In the genomic region with DNA sequence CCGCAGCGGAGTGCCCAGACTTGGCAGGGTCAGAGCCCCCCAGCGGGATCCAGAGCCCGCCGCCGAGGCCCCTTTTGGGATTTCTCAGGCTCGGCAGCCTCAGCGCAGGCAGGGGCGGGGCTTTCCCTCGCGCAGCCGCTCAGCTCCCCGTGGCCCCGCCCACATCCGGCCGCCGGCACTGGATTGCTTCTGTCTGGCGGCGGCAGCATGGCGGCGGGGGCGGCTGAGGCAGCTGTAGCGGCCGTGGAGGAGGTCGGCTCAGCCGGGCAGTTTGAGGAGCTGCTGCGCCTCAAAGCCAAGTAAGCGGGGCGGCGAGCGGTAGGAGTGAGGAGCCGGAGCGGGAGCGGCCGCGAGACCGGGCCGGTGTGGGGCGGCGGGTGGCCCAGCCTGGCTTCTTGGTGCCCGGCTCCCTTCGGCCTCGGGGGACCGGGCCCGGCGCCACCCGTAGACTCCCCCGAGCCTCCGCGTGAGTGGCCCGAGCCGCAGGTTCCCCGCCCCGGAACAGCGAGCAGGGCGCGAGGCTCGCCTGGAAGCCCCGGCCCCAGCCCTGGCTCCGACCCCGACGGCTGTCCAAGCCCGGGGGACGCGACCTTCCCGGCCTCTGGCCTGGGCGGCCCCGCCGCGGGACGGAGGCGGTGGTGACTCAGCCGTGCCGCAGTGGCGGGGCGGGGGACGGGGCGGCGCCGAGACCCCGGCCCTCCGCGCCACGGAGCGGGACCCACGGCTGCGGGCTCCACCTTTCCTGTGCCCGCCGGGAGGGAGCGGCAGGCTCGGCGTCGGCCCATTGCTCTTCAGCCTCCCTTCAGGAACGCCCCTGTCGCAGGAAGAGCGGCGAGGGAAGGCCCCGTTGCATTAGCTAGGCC, we compare ENCODE assay signal across 1 cellular context.
A peak's percentile ranks its signal among the peaks of the same experiment; 100 is the strongest.
TF ChIP-seq lines count a peak whose summit lies in the region.

GLRX3 (plus strand) TSS at position 178 of the 863 bp plus-strand sequence; CDS start at position 208, 30 bp downstream.

TF ChIP-seq in SK-N-SH, 30 proteins besides CTCF, POLR2A, EP300 and RAD21 (continued from another document):
- TF ChIP-seq REST (IDR thresholded peaks at IDR 0.05; ENCODE audit: low read depth, low read length) (0 out of 2 replicates have a peak, but pooled peaks have one; percentile 58), JUND (IDR thresholded peaks at IDR 0.05) (no peak), FOXM1 (IDR thresholded peaks at IDR 0.05; ENCODE audit: low read depth) (no peak), GATA2 (CRISPR knock-in tag; IDR thresholded peaks at IDR 0.05) (no peak), RXRA (IDR thresholded peaks at IDR 0.05; ENCODE audit: borderline replicate concordance, low read depth) (no peak), ELF1 (IDR thresholded peaks at IDR 0.05) (0 out of 2 replicates have a peak, but pooled peaks have one; percentile 40), MEF2A (IDR thresholded peaks at IDR 0.05; ENCODE audit: borderline replicate concordance, low read depth) (no peak), GABPA (IDR thresholded peaks at IDR 0.05; ENCODE audit: low read depth) (peak; percentile 44; the same call in 1 of the 2 replicates), FOXJ3 (CRISPR knock-in tag; IDR thresholded peaks at IDR 0.05) (no peak; the same call in 1 of the 2 replicates), EZH2phosphoT487 (IDR thresholded peaks at IDR 0.05; ENCODE audit: borderline replicate concordance, low read depth) (no peak), PBX3 (IDR thresholded peaks at IDR 0.05) (no peak), FOSL2 (IDR thresholded peaks at IDR 0.05; ENCODE audit: borderline replicate concordance, low read depth) (no peak), MXI1 (IDR thresholded peaks at IDR 0.05; ENCODE audit: low read depth, low read length) (peak; percentile 74; the same call in 1 of the 2 replicates), USF1 (IDR thresholded peaks at IDR 0.05; ENCODE audit: borderline replicate concordance, low read depth) (no peak), YY1 (IDR thresholded peaks at IDR 0.05; ENCODE audit: low read depth) (peak; percentile 95), SMC3 (IDR thresholded peaks at IDR 0.05; ENCODE audit: low read depth, low read length) (no peak)
- TF ChIP-seq, protein P1, sequence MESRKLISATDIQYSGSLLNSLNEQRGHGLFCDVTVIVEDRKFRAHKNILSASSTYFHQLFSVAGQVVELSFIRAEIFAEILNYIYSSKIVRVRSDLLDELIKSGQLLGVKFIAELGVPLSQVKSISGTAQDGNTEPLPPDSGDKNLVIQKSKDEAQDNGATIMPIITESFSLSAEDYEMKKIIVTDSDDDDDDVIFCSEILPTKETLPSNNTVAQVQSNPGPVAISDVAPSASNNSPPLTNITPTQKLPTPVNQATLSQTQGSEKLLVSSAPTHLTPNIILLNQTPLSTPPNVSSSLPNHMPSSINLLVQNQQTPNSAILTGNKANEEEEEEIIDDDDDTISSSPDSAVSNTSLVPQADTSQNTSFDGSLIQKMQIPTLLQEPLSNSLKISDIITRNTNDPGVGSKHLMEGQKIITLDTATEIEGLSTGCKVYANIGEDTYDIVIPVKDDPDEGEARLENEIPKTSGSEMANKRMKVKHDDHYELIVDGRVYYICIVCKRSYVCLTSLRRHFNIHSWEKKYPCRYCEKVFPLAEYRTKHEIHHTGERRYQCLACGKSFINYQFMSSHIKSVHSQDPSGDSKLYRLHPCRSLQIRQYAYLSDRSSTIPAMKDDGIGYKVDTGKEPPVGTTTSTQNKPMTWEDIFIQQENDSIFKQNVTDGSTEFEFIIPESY (IDR thresholded peaks at IDR 0.05; ENCODE audit: borderline replicate concordance, low read depth) = 0 out of 2 replicates have a peak, but pooled peaks have one; percentile 42
- TF ChIP-seq, protein P2, sequence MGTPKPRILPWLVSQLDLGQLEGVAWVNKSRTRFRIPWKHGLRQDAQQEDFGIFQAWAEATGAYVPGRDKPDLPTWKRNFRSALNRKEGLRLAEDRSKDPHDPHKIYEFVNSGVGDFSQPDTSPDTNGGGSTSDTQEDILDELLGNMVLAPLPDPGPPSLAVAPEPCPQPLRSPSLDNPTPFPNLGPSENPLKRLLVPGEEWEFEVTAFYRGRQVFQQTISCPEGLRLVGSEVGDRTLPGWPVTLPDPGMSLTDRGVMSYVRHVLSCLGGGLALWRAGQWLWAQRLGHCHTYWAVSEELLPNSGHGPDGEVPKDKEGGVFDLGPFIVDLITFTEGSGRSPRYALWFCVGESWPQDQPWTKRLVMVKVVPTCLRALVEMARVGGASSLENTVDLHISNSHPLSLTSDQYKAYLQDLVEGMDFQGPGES (IDR thresholded peaks at IDR 0.05; ENCODE audit: low read depth, low read length) = no peak
- TF ChIP-seq, protein P3, sequence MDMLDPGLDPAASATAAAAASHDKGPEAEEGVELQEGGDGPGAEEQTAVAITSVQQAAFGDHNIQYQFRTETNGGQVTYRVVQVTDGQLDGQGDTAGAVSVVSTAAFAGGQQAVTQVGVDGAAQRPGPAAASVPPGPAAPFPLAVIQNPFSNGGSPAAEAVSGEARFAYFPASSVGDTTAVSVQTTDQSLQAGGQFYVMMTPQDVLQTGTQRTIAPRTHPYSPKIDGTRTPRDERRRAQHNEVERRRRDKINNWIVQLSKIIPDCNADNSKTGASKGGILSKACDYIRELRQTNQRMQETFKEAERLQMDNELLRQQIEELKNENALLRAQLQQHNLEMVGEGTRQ (IDR thresholded peaks at IDR 0.05; ENCODE audit: borderline replicate concordance, low read depth, low read length) = no peak
- TF ChIP-seq, protein P4, sequence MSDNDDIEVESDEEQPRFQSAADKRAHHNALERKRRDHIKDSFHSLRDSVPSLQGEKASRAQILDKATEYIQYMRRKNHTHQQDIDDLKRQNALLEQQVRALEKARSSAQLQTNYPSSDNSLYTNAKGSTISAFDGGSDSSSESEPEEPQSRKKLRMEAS (IDR thresholded peaks at IDR 0.05; ENCODE audit: low read depth) = peak; percentile 66
TF ChIP-seq in SK-N-SH: peak in this region for 13.
